27 cellular contexts compared by ENCODE assay signal in genomic region chr4:44279469-44279868, GRCh38.
"Had no signal": no experiment of that assay in that cellular context is flagged by ENCODE, and none has a peak within 500 bp of the region (broad histone marks: within the 10 kb centered on the region; RNA-seq: fewer than 3 reads in every experiment).

No MANE protein-coding gene starts in this region.

- DNase-seq: colonic mucosa; cortex of kidney; dermis blood vessel endothelial cell; dorsolateral prefrontal cortex; effector CD4-positive, alpha-beta T cell; effector CD8-positive, alpha-beta T cell; effector memory CD4-positive, alpha-beta T cell; effector memory CD8-positive, alpha-beta T cell; endodermal cell; erythroblast; esophagus squamous epithelium; foreskin fibroblast; foreskin keratinocyte; foreskin melanocyte; gastrocnemius medialis; glutamatergic neuron; head of caudate nucleus; heart left ventricle; heart right ventricle had no signal

- FAIRE-seq: colon, endometrium, endothelial cell of umbilical vein, frontal cortex had no signal

- H3K4me3 ChIP-seq: colonic mucosa, coronary artery, dorsolateral prefrontal cortex, esophagus muscularis mucosa, esophagus squamous epithelium, gastrocnemius medialis, gastroesophageal sphincter, heart left ventricle, heart right ventricle, hepatocyte had no signal
